2 cellular contexts compared by ENCODE assay signal in genomic region chr16:82044585-82044911, GRCh38.
TF ChIP-seq lines count a peak whose summit lies in the region.

No MANE protein-coding gene starts in this region.

TF ChIP-seq in HCT116, 20 proteins besides CTCF, POLR2A, EP300 and RAD21 (continued from another document):
- TF ChIP-seq, protein P1, sequence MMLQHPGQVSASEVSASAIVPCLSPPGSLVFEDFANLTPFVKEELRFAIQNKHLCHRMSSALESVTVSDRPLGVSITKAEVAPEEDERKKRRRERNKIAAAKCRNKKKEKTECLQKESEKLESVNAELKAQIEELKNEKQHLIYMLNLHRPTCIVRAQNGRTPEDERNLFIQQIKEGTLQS (IDR thresholded peaks at IDR 0.05), result no peak
TF ChIP-seq in HCT116: peak in this region for 0.

TF ChIP-seq in HepG2, 621 proteins besides CTCF, POLR2A, EP300 and RAD21 (continued from another document and continues in another):
- TF ChIP-seq ZNF362 (CRISPR knock-in tag; IDR thresholded peaks at IDR 0.05; ENCODE audit: borderline replicate concordance) (0 out of 2 replicates have a peak, but pooled peaks have one; percentile 43), ZNF558 (CRISPR knock-in tag; IDR thresholded peaks at IDR 0.05; ENCODE audit: borderline replicate concordance) (no peak), ZNF816 (CRISPR knock-in tag; IDR thresholded peaks at IDR 0.05; ENCODE audit: borderline replicate concordance) (no peak), ZMYM2 (CRISPR knock-in tag; IDR thresholded peaks at IDR 0.05) (peak; percentile 56; the same call in 1 of the 2 replicates), PCBP2 (optimal IDR thresholded peaks at IDR 0.05; ENCODE audit: low read depth, low read length, poor library complexity, severe bottlenecking) (no peak), TEAD2 (CRISPR knock-in tag; IDR thresholded peaks at IDR 0.05) (no peak), TFDP1 (CRISPR knock-in tag; IDR thresholded peaks at IDR 0.05; ENCODE audit: borderline replicate concordance) (peak; percentile 18; the same call in 1 of the 2 replicates), ZNF18 (CRISPR knock-in tag; IDR thresholded peaks at IDR 0.05; ENCODE audit: insufficient replicate concordance) (no peak), MZF1 (CRISPR knock-in tag; IDR thresholded peaks at IDR 0.05; ENCODE audit: borderline replicate concordance) (no peak; the same call in 1 of the 2 replicates), YEATS4 (CRISPR knock-in tag; IDR thresholded peaks at IDR 0.05; ENCODE audit: borderline replicate concordance) (0 out of 2 replicates have a peak, but pooled peaks have one; percentile 14), PHF21A (CRISPR knock-in tag; IDR thresholded peaks at IDR 0.05) (no peak), GABPA (IDR thresholded peaks at IDR 0.05; ENCODE audit: low read depth, low read length) (peak; percentile 69), GABPA (CRISPR knock-in tag; IDR thresholded peaks at IDR 0.05; ENCODE audit: low read depth) (peak; percentile 91), BHLHE40 (IDR thresholded peaks at IDR 0.05; ENCODE audit: low read length) (no peak), SP2 (CRISPR knock-in tag; IDR thresholded peaks at IDR 0.05) (0 out of 2 replicates have a peak, but pooled peaks have one; percentile 11), SALL1 (CRISPR knock-in tag; IDR thresholded peaks at IDR 0.05) (peak; percentile 52), KIAA2018 (CRISPR knock-in tag; IDR thresholded peaks at IDR 0.05; ENCODE audit: borderline replicate concordance) (no peak), LCORL (IDR thresholded peaks at IDR 0.05) (no peak), LCORL (CRISPR knock-in tag; IDR thresholded peaks at IDR 0.05) (peak; percentile 8; the same call in 1 of the 2 replicates), MTERF4 (CRISPR knock-in tag; IDR thresholded peaks at IDR 0.05) (no peak), PHF20 (CRISPR knock-in tag; IDR thresholded peaks at IDR 0.05) (0 out of 2 replicates have a peak, but pooled peaks have one; percentile 24), ERF (CRISPR knock-in tag; IDR thresholded peaks at IDR 0.05) (no peak), FOXA3 (CRISPR knock-in tag; IDR thresholded peaks at IDR 0.05) (no peak), NR0B2 (CRISPR knock-in tag; IDR thresholded peaks at IDR 0.05) (0 out of 2 replicates have a peak, but pooled peaks have one; percentile 11), ZMYM3 (CRISPR knock-in tag; IDR thresholded peaks at IDR 0.05) (0 out of 2 replicates have a peak, but pooled peaks have one; percentile 20), FOXK2 (IDR thresholded peaks at IDR 0.05) (no peak), BORCS8-MEF2B (CRISPR knock-in tag; IDR thresholded peaks at IDR 0.05) (peak; percentile 35; the same call in 1 of the 2 replicates), DRAP1 (CRISPR knock-in tag; IDR thresholded peaks at IDR 0.05) (0 out of 2 replicates have a peak, but pooled peaks have one; percentile 23), RFX5 (IDR thresholded peaks at IDR 0.05; ENCODE audit: low read depth, low read length) (no peak), POLR2G (IDR thresholded peaks at IDR 0.05; ENCODE audit: low read depth, low read length) (0 out of 2 replicates have a peak, but pooled peaks have one; percentile 40), RXRB (CRISPR knock-in tag; IDR thresholded peaks at IDR 0.05; ENCODE audit: borderline replicate concordance) (no peak), HOXD1 (CRISPR knock-in tag; IDR thresholded peaks at IDR 0.05) (no peak), HDAC2 (CRISPR knock-in tag; IDR thresholded peaks at IDR 0.05) (peak; percentile 29; the same call in 1 of the 2 replicates), SOX13 (IDR thresholded peaks at IDR 0.05) (no peak), SOX13 (CRISPR knock-in tag; conservative IDR thresholded peaks at IDR 0.05 in 1 of 2, IDR thresholded peaks at IDR 0.05 in 1 of 2) (peak in 1 of 2 experiments; percentile 8; a peak in 1 of 4 replicates), ZNF343 (CRISPR knock-in tag; IDR thresholded peaks at IDR 0.05) (no peak), NFYC (CRISPR knock-in tag; IDR thresholded peaks at IDR 0.05) (peak; percentile 58; the same call in 1 of the 2 replicates), NFYB (CRISPR knock-in tag; IDR thresholded peaks at IDR 0.05) (peak; percentile 58), MEF2D (CRISPR knock-in tag; IDR thresholded peaks at IDR 0.05) (no peak)
- TF ChIP-seq, protein P2, sequence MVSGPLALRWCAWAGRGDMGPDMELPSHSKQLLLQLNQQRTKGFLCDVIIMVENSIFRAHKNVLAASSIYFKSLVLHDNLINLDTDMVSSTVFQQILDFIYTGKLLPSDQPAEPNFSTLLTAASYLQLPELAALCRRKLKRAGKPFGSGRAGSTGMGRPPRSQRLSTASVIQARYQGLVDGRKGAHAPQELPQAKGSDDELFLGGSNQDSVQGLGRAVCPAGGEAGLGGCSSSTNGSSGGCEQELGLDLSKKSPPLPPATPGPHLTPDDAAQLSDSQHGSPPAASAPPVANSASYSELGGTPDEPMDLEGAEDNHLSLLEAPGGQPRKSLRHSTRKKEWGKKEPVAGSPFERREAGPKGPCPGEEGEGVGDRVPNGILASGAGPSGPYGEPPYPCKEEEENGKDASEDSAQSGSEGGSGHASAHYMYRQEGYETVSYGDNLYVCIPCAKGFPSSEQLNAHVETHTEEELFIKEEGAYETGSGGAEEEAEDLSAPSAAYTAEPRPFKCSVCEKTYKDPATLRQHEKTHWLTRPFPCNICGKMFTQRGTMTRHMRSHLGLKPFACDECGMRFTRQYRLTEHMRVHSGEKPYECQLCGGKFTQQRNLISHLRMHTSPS (CRISPR knock-in tag; IDR thresholded peaks at IDR 0.05; ENCODE audit: low read depth), result no peak
- TF ChIP-seq, protein P3, sequence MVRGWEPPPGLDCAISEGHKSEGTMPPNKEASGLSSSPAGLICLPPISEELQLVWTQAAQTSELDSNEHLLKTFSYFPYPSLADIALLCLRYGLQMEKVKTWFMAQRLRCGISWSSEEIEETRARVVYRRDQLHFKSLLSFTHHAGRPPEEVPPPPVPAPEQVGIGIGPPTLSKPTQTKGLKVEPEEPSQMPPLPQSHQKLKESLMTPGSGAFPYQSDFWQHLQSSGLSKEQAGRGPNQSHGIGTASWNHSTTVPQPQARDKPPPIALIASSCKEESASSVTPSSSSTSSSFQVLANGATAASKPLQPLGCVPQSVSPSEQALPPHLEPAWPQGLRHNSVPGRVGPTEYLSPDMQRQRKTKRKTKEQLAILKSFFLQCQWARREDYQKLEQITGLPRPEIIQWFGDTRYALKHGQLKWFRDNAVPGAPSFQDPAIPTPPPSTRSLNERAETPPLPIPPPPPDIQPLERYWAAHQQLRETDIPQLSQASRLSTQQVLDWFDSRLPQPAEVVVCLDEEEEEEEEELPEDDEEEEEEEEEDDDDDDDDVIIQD (CRISPR knock-in tag; IDR thresholded peaks at IDR 0.05; ENCODE audit: low read depth), result peak; percentile 62; the same call in 1 of the 2 replicates
- TF ChIP-seq, protein P4, sequence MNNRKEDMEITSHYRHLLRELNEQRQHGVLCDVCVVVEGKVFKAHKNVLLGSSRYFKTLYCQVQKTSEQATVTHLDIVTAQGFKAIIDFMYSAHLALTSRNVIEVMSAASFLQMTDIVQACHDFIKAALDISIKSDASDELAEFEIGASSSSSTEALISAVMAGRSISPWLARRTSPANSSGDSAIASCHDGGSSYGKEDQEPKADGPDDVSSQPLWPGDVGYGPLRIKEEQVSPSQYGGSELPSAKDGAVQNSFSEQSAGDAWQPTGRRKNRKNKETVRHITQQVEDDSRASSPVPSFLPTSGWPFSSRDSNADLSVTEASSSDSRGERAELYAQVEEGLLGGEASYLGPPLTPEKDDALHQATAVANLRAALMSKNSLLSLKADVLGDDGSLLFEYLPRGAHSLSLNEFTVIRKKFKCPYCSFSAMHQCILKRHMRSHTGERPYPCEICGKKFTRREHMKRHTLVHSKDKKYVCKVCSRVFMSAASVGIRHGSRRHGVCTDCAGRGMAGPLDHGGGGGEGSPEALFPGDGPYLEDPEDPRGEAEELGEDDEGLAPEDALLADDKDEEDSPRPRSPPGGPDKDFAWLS (CRISPR knock-in tag; IDR thresholded peaks at IDR 0.05; ENCODE audit: borderline replicate concordance), result no peak
